Comparison of ENCODE assay signal across 20 cellular contexts in the genomic region with DNA sequence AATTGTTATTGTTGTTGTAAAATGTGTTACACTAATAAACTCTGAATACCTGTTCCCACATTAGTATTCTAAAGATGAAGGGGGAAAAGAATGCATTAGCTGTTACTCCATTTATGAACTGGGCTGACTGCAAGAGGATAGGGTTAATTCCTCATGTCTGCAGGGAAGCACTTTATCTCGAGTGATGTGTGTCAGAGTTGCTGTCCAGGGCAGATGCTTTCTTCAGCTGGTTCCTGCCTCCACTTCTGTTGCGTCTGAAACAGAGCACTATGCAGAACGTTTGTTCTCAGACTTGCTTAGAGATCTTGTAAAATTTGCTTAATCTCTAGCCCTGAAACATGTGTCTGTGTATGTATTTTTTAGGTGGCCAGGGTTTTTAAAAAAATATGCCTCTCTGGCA.
A peak's percentile ranks its signal among the peaks of the same experiment; 100 is the strongest.
DNase-seq lines count a peak whose midpoint lies in the region; ATAC-seq and TF ChIP-seq lines count a peak whose summit lies in the region.
"Had no signal": no experiment of that assay in that cellular context is flagged by ENCODE, and none has a peak within 500 bp of the region (broad histone marks: within the 10 kb centered on the region; RNA-seq: fewer than 3 reads in every experiment).

No MANE protein-coding gene starts in this region.

- ATAC-seq in HG02840 (IDR thresholded peaks at IDR 0.05; ENCODE audit: low FRiP score, unreplicated experiment) (no peak), GM21786 (IDR thresholded peaks at IDR 0.05; ENCODE audit: unreplicated experiment) (no peak), HG03469 (IDR thresholded peaks at IDR 0.05; ENCODE audit: unreplicated experiment) (no peak)

- H3K27ac ChIP-seq in brain microvascular endothelial cell = no peak overlapping the region
- H3K27ac ChIP-seq in prostate gland = no peak overlapping the region
- H3K27ac ChIP-seq: BLaER1 had no signal

- H3K9me3 Mint-ChIP-seq in neural crest cell = peaks cover under 1% of the 10 kb centered on the region
- H3K9me3 Mint-ChIP-seq: HFFc6 had no signal

- H3K9me3 ChIP-seq in prostate gland = no peaks in the 10 kb centered on the region
- H3K9me3 ChIP-seq: BLaER1 had no signal

- H3K4me3 ChIP-seq in brain microvascular endothelial cell (ENCODE audit: low read depth, low read length) = no peak overlapping the region
- H3K4me3 ChIP-seq in prostate gland = no peak overlapping the region
- H3K4me3 ChIP-seq: BLaER1 had no signal

- H3K4me1 Mint-ChIP-seq in neural crest cell = peaks cover 23% of the 10 kb centered on the region
- H3K4me1 Mint-ChIP-seq: CD4-positive, alpha-beta memory T cell had no signal

- 29% methylated on average over 3 of the region's 3 CpGs for WGBS in prostate gland

- peaks cover under 1% of the 10 kb centered on the region for H3K36me3 Mint-ChIP-seq in neural crest cell (ENCODE audit: low read depth)
- H3K36me3 Mint-ChIP-seq: CD4-positive, alpha-beta memory T cell had no signal

- in situ Hi-C loops in brain microvascular endothelial cell (cut with HindIII; ENCODE audit: low pct_ligation_motif_present, low sequenced_read_pairs) = no loop called here

- H3K36me3 ChIP-seq in brain microvascular endothelial cell (replicated peaks) (no peaks in the 10 kb centered on the region), prostate gland (no peaks in the 10 kb centered on the region)
- H3K36me3 ChIP-seq: BLaER1 had no signal

- H3K27me3 ChIP-seq in brain microvascular endothelial cell (replicated peaks) (no peaks in the 10 kb centered on the region), prostate gland (replicated peaks; ENCODE audit: insufficient read depth) (no peaks in the 10 kb centered on the region)
- H3K27me3 ChIP-seq: BLaER1 had no signal

- intact Hi-C loops in prostate gland (cut with DNase I) = no loop called here

- H3K27me3 Mint-ChIP-seq in neural crest cell (ENCODE audit: low read depth) = no peaks in the 10 kb centered on the region

- no peak for TF ChIP-seq POLR2A in prostate gland (IDR thresholded peaks at IDR 0.05)

- no peak for TF ChIP-seq CTCF in brain microvascular endothelial cell (IDR thresholded peaks at IDR 0.05; ENCODE audit: low read depth, low read length, missing control alignments)
- no peak for TF ChIP-seq CTCF in neural crest cell (conservative IDR thresholded peaks at IDR 0.05)
- TF ChIP-seq CTCF in prostate gland (IDR thresholded peaks at IDR 0.05) = no peak

- H3K4me1 ChIP-seq in prostate gland (replicated peaks) = no peaks in the 10 kb centered on the region
- H3K4me1 ChIP-seq: BLaER1 had no signal

- H3K4me3 Mint-ChIP-seq in neural crest cell = no peak overlapping the region
- H3K4me3 Mint-ChIP-seq: CD4-positive, alpha-beta memory T cell; HFFc6 had no signal

- H3K27ac Mint-ChIP-seq in neural crest cell (ENCODE audit: unreplicated experiment) = peak overlapping the region; percentile 38
- H3K27ac Mint-ChIP-seq: CD4-positive, alpha-beta memory T cell; HFFc6 had no signal

- DNase-seq in Ammon's horn (ENCODE audit: low spot score) (peak; percentile 18), brain microvascular endothelial cell (peak; percentile 21), neural crest cell (ENCODE audit: low read depth, low spot score) (no peak), prostate gland (ENCODE audit: low spot score) (no peak)
- DNase-seq: Calu3; CD4-positive, alpha-beta memory T cell; DMS53; EL; HFFc6; IMR-90; NCI-H1417; NCI-H187; NCI-H446; NCI-H69; SHP77 treated with DMSO at 0.1 percent for 48 hours had no signal

TF ChIP-seq in PFSK-1, 5 proteins besides CTCF, POLR2A, EP300 and RAD21:
- TF ChIP-seq SIN3A (IDR thresholded peaks at IDR 0.05; ENCODE audit: borderline replicate concordance, insufficient read depth, low read length) (no peak), TAF1 (IDR thresholded peaks at IDR 0.05; ENCODE audit: borderline replicate concordance, insufficient read depth, low read length) (no peak), FOXP2 (optimal IDR thresholded peaks at IDR 0.05; ENCODE audit: borderline replicate concordance, extremely low read depth, extremely low read length, insufficient read depth) (no peak), POLR2AphosphoS5 (IDR thresholded peaks at IDR 0.05; ENCODE audit: low read depth, low read length) (no peak)
- TF ChIP-seq, protein P1, sequence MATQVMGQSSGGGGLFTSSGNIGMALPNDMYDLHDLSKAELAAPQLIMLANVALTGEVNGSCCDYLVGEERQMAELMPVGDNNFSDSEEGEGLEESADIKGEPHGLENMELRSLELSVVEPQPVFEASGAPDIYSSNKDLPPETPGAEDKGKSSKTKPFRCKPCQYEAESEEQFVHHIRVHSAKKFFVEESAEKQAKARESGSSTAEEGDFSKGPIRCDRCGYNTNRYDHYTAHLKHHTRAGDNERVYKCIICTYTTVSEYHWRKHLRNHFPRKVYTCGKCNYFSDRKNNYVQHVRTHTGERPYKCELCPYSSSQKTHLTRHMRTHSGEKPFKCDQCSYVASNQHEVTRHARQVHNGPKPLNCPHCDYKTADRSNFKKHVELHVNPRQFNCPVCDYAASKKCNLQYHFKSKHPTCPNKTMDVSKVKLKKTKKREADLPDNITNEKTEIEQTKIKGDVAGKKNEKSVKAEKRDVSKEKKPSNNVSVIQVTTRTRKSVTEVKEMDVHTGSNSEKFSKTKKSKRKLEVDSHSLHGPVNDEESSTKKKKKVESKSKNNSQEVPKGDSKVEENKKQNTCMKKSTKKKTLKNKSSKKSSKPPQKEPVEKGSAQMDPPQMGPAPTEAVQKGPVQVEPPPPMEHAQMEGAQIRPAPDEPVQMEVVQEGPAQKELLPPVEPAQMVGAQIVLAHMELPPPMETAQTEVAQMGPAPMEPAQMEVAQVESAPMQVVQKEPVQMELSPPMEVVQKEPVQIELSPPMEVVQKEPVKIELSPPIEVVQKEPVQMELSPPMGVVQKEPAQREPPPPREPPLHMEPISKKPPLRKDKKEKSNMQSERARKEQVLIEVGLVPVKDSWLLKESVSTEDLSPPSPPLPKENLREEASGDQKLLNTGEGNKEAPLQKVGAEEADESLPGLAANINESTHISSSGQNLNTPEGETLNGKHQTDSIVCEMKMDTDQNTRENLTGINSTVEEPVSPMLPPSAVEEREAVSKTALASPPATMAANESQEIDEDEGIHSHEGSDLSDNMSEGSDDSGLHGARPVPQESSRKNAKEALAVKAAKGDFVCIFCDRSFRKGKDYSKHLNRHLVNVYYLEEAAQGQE (IDR thresholded peaks at IDR 0.05; ENCODE audit: insufficient read depth in 1 of 2, low read depth in 2 of 2, low read length in 2 of 2) = peak; percentile 43 to 83; a peak in 2 of 4 replicates

Comparison
In these comparisons a context has a peak if more than half of its experiments do, and no peak if none do; other contexts are left out.
1. DNase-seq: peak in Ammon's horn (single experiment) and brain microvascular endothelial cell (single experiment); none in neural crest cell (single experiment) and prostate gland (single experiment).